ENCODE assay signal across 8 cellular contexts in the genomic region with DNA sequence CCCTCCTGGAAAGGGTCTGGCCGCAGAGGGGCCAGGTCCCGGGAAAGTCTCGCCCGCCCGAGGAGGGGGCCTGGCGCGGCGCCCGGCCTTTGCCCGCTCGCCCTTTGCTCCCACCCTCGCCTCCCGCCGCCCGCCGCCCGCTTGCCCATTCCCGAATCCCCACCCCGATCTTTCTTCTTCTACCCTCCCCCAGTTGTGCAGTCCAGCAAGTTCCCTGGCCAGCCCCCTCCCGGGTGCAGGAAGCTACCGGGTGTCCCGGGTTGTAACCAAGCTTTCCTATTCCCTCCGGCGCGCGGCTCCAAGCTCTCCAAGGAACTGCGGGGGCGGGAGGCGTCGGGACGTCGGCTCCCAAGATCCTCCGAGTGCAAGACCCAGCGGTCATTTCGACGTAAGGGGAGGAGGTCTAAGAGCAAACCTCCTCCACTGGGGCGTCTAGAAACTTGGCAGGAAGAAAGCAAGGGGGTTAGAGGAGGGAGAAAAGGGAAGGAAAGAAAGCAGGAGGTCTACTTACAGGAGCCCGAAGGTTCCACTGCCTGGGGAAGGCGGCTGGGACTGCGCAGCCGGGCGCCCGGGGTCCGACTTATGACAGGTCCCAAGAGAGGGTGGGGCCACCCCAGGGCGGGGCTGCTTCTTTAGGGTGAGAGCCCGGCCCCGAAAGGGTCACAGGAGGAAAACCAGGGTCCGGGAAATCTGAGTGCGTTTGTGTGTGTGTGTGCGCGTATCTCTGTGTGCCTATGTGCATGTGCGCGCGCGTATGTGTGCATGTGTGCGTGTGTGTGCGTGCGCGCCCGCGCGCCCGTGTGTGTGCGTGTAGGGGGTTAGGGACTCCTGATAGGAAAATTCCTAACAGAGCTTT. TPM values are rescaled to one million over a fixed set of nuclear protein-coding genes. Genes with fewer than 3 reads are reported as not detected.
A peak's percentile ranks its signal among the peaks of the same experiment; 100 is the strongest.
DNase-seq lines count a peak whose midpoint lies in the region; ATAC-seq, FAIRE-seq and TF ChIP-seq lines count a peak whose summit lies in the region.

Gene PTGR1 (minus strand): TSS at position 556 of the 856 bp plus-strand sequence. CDS start 2,225 bp downstream, outside the sequence.

- intact Hi-C loops in left ventricle myocardium superior (cut with micrococcal nuclease) (no loop called here), pancreas (cut with DNase I) (loop anchor here in 1 of 3 donors (10.0 kb wide), 1 partner anchor 85 kb away; no protein-coding TSS in a partner anchor)

- H3K27ac ChIP-seq in pancreas, result peak within 1 kb of the TSS; percentile 64 to 84 (median 77)

- peaks cover 0 to 9% (median 0%) of the 10 kb centered on the region in 3 donors for H3K4me1 ChIP-seq in pancreas

- DNase-seq in D341Med (ENCODE audit: low spot score) (peak; percentile 78), RCC 7860 (ENCODE audit: low spot score) (peak; percentile 78), astrocyte of the hippocampus (ENCODE audit: low read depth, low spot score) (peak; percentile 93), left ventricle myocardium superior (peak; percentile 88), pancreas (peak; percentile 76 to 92 (median 82)), OCI-M2 (lab: John Stamatoyannopoulos, UW; ENCODE audit: unreplicated experiment) (no peak)

- FAIRE-seq in RCC 7860 (lab: Jason Lieb, UNC), result peak; percentile 66
- no peak for FAIRE-seq in pancreas (lab: Jason Lieb, UNC)

- H3K9me3 ChIP-seq in pancreas, result no peaks in the 10 kb centered on the region

- ATAC-seq in HG02588 (IDR thresholded peaks at IDR 0.05; ENCODE audit: unreplicated experiment) (peak; percentile 33), left ventricle myocardium superior (peak; percentile 91), pancreas (peak; percentile 78 to 85 (median 83)), GM18502 (IDR thresholded peaks at IDR 0.05; ENCODE audit: poor library complexity, unreplicated experiment) (no peak)

- 0 to 1% methylated on average over 58 to 64 of the region's 64 CpGs for WGBS in pancreas, 2 donors

- H3K27me3 ChIP-seq in pancreas, result no peaks in the 10 kb centered on the region

- H3K4me3 ChIP-seq in pancreas, result peak within 1 kb of the TSS; percentile 59 to 70 (median 64)

- TF ChIP-seq CTCF in pancreas (IDR thresholded peaks at IDR 0.05), result no peak

- H3K36me3 ChIP-seq in pancreas, result peaks cover 0 to 5% (median 0%) of the 10 kb centered on the region in 3 donors

RNA-seq across cellular contexts. Expression of gene PTGR1, which starts in this region (rescaled TPM):
- total RNA-seq in left ventricle myocardium superior (46.8 TPM), pancreas (10 to 100 TPM in 4 of 6 donors, 1 to 10 TPM in 2; 7.6 to 28.8 (median 14.6) TPM)
- polyA plus RNA-seq in pancreas, result 10 to 100 TPM in 1 of 2 donors, 1 to 10 TPM in 1; 5.0 to 14.7 TPM
